21 cellular contexts compared by ENCODE assay signal in the genomic region with DNA sequence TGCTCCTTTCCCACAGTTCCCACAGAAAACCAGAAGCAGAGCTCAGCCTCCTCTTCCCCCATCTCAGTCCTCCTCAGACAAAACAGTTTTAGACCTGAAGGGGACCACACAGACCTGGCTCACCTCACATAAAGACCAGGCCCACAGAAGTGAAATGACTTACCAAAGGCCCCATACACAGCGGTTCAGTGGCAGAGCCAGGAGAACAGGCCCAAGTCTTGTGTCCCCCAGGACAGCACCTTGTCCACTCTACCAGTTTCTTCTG. TPM values are rescaled to one million over a fixed set of nuclear protein-coding genes. Genes with fewer than 3 reads are reported as not detected.
DNase-seq lines count a peak whose midpoint lies in the region; ATAC-seq and TF ChIP-seq lines count a peak whose summit lies in the region.
"Had no signal": no experiment of that assay in that cellular context is flagged by ENCODE, and none has a peak within 500 bp of the region (broad histone marks: within the 10 kb centered on the region; RNA-seq: fewer than 3 reads in every experiment).

No MANE protein-coding gene starts in this region.

- peaks cover 69% of the 10 kb centered on the region for H3K4me1 Mint-ChIP-seq in activated T-cell treated with anti-CD3 and anti-CD28 coated beads, Interleukin-2, amount 50 U/mL, for 72 hours (ENCODE audit: low read depth)
- H3K4me1 Mint-ChIP-seq in T-helper 17 cell (peaks cover 55% of the 10 kb centered on the region), endodermal cell (peaks cover 6% of the 10 kb centered on the region)
- peaks cover 81% of the 10 kb centered on the region for H3K4me1 Mint-ChIP-seq in stimulated activated memory B cell treated with anti-CD40 and anti-IgM and Interleukin-4, amounts not matched to agents 10 μg/mL and 1 μg/mL and 100 μg/mL, for 72 hours

- no peak for DNase-seq in activated T-cell treated with anti-CD3 and anti-CD28 coated beads, Interleukin-2, amount 50 U/mL, for 72 hours
- no peak for DNase-seq in activated T-cell treated with anti-CD3 and anti-CD28 coated beads, Interleukin-2, amount 50 U/mL, for 1 hour
- DNase-seq in T-helper 17 cell (no peak), endodermal cell (no peak), AG20443 (ENCODE audit: low spot score) (no peak), NCI-H510A (lab: John Stamatoyannopoulos, UW) (no peak)
- DNase-seq: effector CD8-positive, alpha-beta T cell; islet precursor cell; NCI-H1417 treated with DMSO at 0.1 percent for 48 hours; NK-92 treated with Interleukin-12 subunit alpha and Interleukin-12 subunit beta, amount 100 ng/mL, for 24 hours; stomach; upper lobe of right lung had no signal

- no peak overlapping the region for H3K9ac ChIP-seq in endodermal cell (ENCODE audit: extremely low read depth, low read length, poor library complexity, severe bottlenecking)

- no peaks in the 10 kb centered on the region for H3K9me3 Mint-ChIP-seq in activated T-cell treated with anti-CD3 and anti-CD28 coated beads, Interleukin-2, amount 50 U/mL, for 72 hours
- no peaks in the 10 kb centered on the region for H3K9me3 Mint-ChIP-seq in endodermal cell
- no peaks in the 10 kb centered on the region for H3K9me3 Mint-ChIP-seq in stimulated activated memory B cell treated with anti-CD40 and anti-IgM and Interleukin-4, amounts not matched to agents 10 μg/mL and 1 μg/mL and 100 μg/mL, for 72 hours

- H3K27ac Mint-ChIP-seq in activated T-cell treated with anti-CD3 and anti-CD28 coated beads, Interleukin-2, amount 50 U/mL, for 72 hours = peak overlapping the region; percentile 56
- H3K27ac Mint-ChIP-seq in T-helper 17 cell (peak overlapping the region; percentile 91), endodermal cell (peak overlapping the region; percentile 46)
- H3K27ac Mint-ChIP-seq in stimulated activated memory B cell treated with anti-CD40 and anti-IgM and Interleukin-4, amounts not matched to agents 10 μg/mL and 1 μg/mL and 100 μg/mL, for 72 hours = peak overlapping the region; percentile 79

- peaks cover 21 to 26% of the 10 kb centered on the region in 2 donors for H3K36me3 Mint-ChIP-seq in activated T-cell treated with anti-CD3 and anti-CD28 coated beads, Interleukin-2, amount 50 U/mL, for 72 hours (ENCODE audit: insufficient read depth in 2 of 2)
- H3K36me3 Mint-ChIP-seq in T-helper 17 cell (ENCODE audit: low read depth) (peaks cover 15% of the 10 kb centered on the region), endodermal cell (ENCODE audit: low read depth) (peaks cover 64% of the 10 kb centered on the region)
- H3K36me3 Mint-ChIP-seq in stimulated activated memory B cell treated with anti-CD40 and anti-IgM and Interleukin-4, amounts not matched to agents 10 μg/mL and 1 μg/mL and 100 μg/mL, for 72 hours = peaks cover 63% of the 10 kb centered on the region

- no peak overlapping the region for H3K4me3 ChIP-seq in endodermal cell (ENCODE audit: low read length)
- H3K4me3 ChIP-seq: cardiac muscle cell, hepatocyte, stomach, upper lobe of right lung had no signal

- no peak for TF ChIP-seq CTCF in endodermal cell (conservative IDR thresholded peaks at IDR 0.05)

- H3K36me3 ChIP-seq in endodermal cell (ENCODE audit: control insufficient read depth, insufficient read depth, low read length) = peaks cover 65% of the 10 kb centered on the region

- H3K9me3 ChIP-seq in T-helper 17 cell (ENCODE audit: control insufficient read depth, low read length, poor library complexity, severe bottlenecking) (no peaks in the 10 kb centered on the region), endodermal cell (ENCODE audit: control insufficient read depth, low read length) (no peaks in the 10 kb centered on the region)
- H3K9me3 ChIP-seq: stomach, upper lobe of right lung had no signal

- no peaks in the 10 kb centered on the region for H3K27me3 ChIP-seq in endodermal cell (ENCODE audit: control insufficient read depth, insufficient read depth, low read length, poor library complexity, severe bottlenecking)
- H3K27me3 ChIP-seq: cardiac muscle cell, hepatocyte, stomach, upper lobe of right lung had no signal

- H3K27me3 Mint-ChIP-seq in activated T-cell treated with anti-CD3 and anti-CD28 coated beads, Interleukin-2, amount 50 U/mL, for 72 hours (ENCODE audit: low read depth) = no peaks in the 10 kb centered on the region
- no peaks in the 10 kb centered on the region for H3K27me3 Mint-ChIP-seq in T-helper 17 cell
- no peaks in the 10 kb centered on the region for H3K27me3 Mint-ChIP-seq in endodermal cell (ENCODE audit: insufficient read depth)
- no peaks in the 10 kb centered on the region for H3K27me3 Mint-ChIP-seq in stimulated activated memory B cell treated with anti-CD40 and anti-IgM and Interleukin-4, amounts not matched to agents 10 μg/mL and 1 μg/mL and 100 μg/mL, for 72 hours

- no peak overlapping the region for H3K4me3 Mint-ChIP-seq in activated T-cell treated with anti-CD3 and anti-CD28 coated beads, Interleukin-2, amount 50 U/mL, for 72 hours
- H3K4me3 Mint-ChIP-seq in T-helper 17 cell (peak overlapping the region; percentile 74), endodermal cell (no peak overlapping the region)
- H3K4me3 Mint-ChIP-seq in stimulated activated memory B cell treated with anti-CD40 and anti-IgM and Interleukin-4, amounts not matched to agents 10 μg/mL and 1 μg/mL and 100 μg/mL, for 72 hours = no peak overlapping the region

- H3K4me1 ChIP-seq in endodermal cell (ENCODE audit: control insufficient read depth, insufficient read depth, low read length) = peaks cover 3% of the 10 kb centered on the region

- ATAC-seq in activated T-cell treated with anti-CD3 and anti-CD28 coated beads, Interleukin-2, amount 50 U/mL, for 72 hours (replicated peaks in 1 of 2) = no peak
- ATAC-seq in T-helper 17 cell = no peak
- ATAC-seq in stimulated activated memory B cell treated with anti-CD40 and anti-IgM and Interleukin-4, amounts not matched to agents 10 μg/mL and 1 μg/mL and 100 μg/mL, for 72 hours = no peak
- no peak for ATAC-seq in HG03097 (IDR thresholded peaks at IDR 0.05; ENCODE audit: low FRiP score, unreplicated experiment)
- ATAC-seq: upper lobe of right lung had no signal

- H3K27ac ChIP-seq in endodermal cell (ENCODE audit: low read depth, low read length) = no peak overlapping the region
- H3K27ac ChIP-seq: cardiac muscle cell, hepatocyte, stomach, upper lobe of right lung, VCaP had no signal

- 100% methylated on average over 1 of the region's 1 CpG; no CpG with 5 or more reads in 1 of the 2 experiments for WGBS in endodermal cell (ENCODE audit: insufficient coverage in 1 of 2, insufficient read length in 1 of 2), 2 experiments

RNA-seq across cellular contexts. Expression of a gene that starts 5.3 kb away (rescaled TPM):
- total RNA-seq in activated T-cell treated with anti-CD3 and anti-CD28 coated beads, Interleukin-2, amount 50 U/mL, for 72 hours = 100 to 1,000 TPM; 105 to 125 TPM
- total RNA-seq in T-helper 17 cell (100 to 1,000 TPM; 121 to 140 TPM), endodermal cell (10 to 100 TPM; 62.0 to 89.9 TPM)
- polyA plus RNA-seq in endodermal cell (2013, experiment 1 of 2) = 51.0 TPM
- polyA plus RNA-seq in endodermal cell (2013, experiment 2 of 2) = 48.4 TPM

RNA-seq across cellular contexts. Expression of a gene that starts 14.5 kb away (rescaled TPM):
- total RNA-seq in activated T-cell treated with anti-CD3 and anti-CD28 coated beads, Interleukin-2, amount 50 U/mL, for 72 hours = 10 to 100 TPM; 96.1 to 97.6 TPM
- total RNA-seq in T-helper 17 cell (10 to 100 TPM; 97.1 to 97.5 TPM), endodermal cell (100 to 1,000 TPM; 118 to 144 TPM)
- polyA plus RNA-seq in endodermal cell (2013, experiment 1 of 2) = 72.4 TPM
- 72.5 TPM for polyA plus RNA-seq in endodermal cell (2013, experiment 2 of 2)

RNA-seq across cellular contexts. Expression of a gene that starts 27.4 kb away (rescaled TPM):
- total RNA-seq in activated T-cell treated with anti-CD3 and anti-CD28 coated beads, Interleukin-2, amount 50 U/mL, for 72 hours = 10 to 100 TPM; 40.8 to 46.2 TPM
- 10 to 100 TPM; 52.2 to 53.1 TPM for total RNA-seq in T-helper 17 cell
- total RNA-seq in endodermal cell = 10 to 100 TPM; 28.8 to 33.1 TPM
- 43.4 TPM for polyA plus RNA-seq in endodermal cell (2013, experiment 1 of 2)
- polyA plus RNA-seq in endodermal cell (2013, experiment 2 of 2) = 38.5 TPM

RNA-seq across cellular contexts. Expression of a gene that starts 43.7 kb away (rescaled TPM):
- under 1 TPM; 0.34 to 0.44 TPM for total RNA-seq in activated T-cell treated with anti-CD3 and anti-CD28 coated beads, Interleukin-2, amount 50 U/mL, for 72 hours
- not detected for total RNA-seq in T-helper 17 cell
- under 1 TPM in 1 of 2 donors, not detected in 1; 0.53 TPM for total RNA-seq in endodermal cell
- not detected for polyA plus RNA-seq in endodermal cell (2013, experiment 1 of 2)
- 0.33 TPM for polyA plus RNA-seq in endodermal cell (2013, experiment 2 of 2)
- total RNA-seq: G401, renal cortical epithelial cell, RPMI7951, upper lobe of right lung had no signal
- polyA plus RNA-seq: neural cell had no signal

RNA-seq across cellular contexts. Expression of a gene that starts 53.8 kb away (rescaled TPM):
- total RNA-seq in activated T-cell treated with anti-CD3 and anti-CD28 coated beads, Interleukin-2, amount 50 U/mL, for 72 hours = not detected
- total RNA-seq in T-helper 17 cell (not detected), endodermal cell (under 1 TPM in 1 of 2 donors, not detected in 1; 0.04 TPM)
- polyA plus RNA-seq in endodermal cell (2013, experiment 1 of 2) = not detected
- 0.04 TPM for polyA plus RNA-seq in endodermal cell (2013, experiment 2 of 2)
- total RNA-seq: cardiac muscle cell, G401, hepatocyte, renal cortical epithelial cell, RPMI7951 had no signal
- polyA plus RNA-seq: cardiac muscle cell, hepatocyte, stomach had no signal
